21 cellular contexts compared by ENCODE assay signal in the genomic region with DNA sequence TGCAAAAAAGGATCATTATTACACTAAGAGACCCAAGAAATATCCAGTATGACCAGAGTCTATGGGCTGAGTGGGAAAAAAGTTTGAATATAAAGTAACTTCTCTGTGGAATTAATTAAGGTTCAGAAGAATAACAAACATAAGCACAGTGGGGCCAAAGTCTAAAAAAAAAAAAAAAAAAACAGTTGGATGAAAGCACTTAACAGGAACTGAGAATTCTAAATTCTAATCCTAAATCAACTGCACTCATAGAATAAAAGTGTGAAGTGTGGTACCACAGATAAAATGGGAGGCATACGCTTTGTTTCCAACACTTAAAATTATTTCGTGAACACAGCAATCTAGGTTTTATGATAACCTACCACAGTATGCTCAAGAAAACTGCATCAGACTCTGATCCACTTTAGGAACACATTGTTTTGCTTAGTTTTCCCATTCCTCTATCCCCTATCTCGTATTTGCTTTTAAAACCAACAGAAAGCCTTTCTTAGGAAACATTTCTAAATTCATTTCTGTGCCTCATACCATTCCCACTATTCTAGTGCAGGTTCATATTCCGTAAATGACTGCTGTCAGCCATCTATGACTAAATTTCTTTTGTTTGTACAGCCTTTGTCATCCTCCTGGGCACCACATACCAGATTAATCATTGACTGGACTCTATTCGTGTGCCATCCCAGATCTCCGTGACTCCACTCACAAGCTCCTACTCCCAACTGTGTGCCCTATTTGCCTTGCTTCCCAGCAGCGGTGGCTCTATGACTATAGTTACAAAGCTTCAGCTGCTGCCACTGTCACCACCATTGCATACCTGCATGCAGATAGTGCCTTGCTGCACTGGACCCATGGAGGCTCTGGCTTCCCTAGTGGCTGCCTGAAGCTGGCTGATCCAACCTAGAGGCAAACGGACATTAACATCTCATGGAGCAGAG. TPM values are rescaled to one million over a fixed set of nuclear protein-coding genes. Genes with fewer than 3 reads are reported as not detected.
A peak's percentile ranks its signal among the peaks of the same experiment; 100 is the strongest.
DNase-seq lines count a peak whose midpoint lies in the region; ATAC-seq and TF ChIP-seq lines count a peak whose summit lies in the region.
"Had no signal": no experiment of that assay in that cellular context is flagged by ENCODE, and none has a peak within 500 bp of the region (broad histone marks: within the 10 kb centered on the region; RNA-seq: fewer than 3 reads in every experiment).

No MANE protein-coding gene starts in this region.

- H2BK15ac ChIP-seq in mesenchymal stem cell (ENCODE audit: low read depth, poor library complexity, severe bottlenecking): no peak overlapping the region

- peak overlapping the region; percentile 74 for H3K27ac ChIP-seq in mesenchymal stem cell (ENCODE audit: low read length, poor library complexity, severe bottlenecking)
- H3K27ac ChIP-seq: WERI-Rb-1 had no signal

- no peak overlapping the region for H2BK120ac ChIP-seq in mesenchymal stem cell (ENCODE audit: low read depth, low read length)

- DNase-seq in activated CD4-positive, alpha-beta T cell treated with anti-CD3 and anti-CD28 coated beads, Interleukin-2, amount 10 ng/mL, durations not matched to agents 24 days and 14 days: no peak
- no peak for DNase-seq in activated CD4-positive, alpha-beta T cell treated with anti-CD3 and anti-CD28 coated beads, Interleukin-2, amount 50 U/mL, for 1 hour
- no peak for DNase-seq in chondrocyte (ENCODE audit: low spot score)
- DNase-seq in mesenchymal stem cell: no peak
- no peak for DNase-seq in pons (ENCODE audit: low spot score)
- no peak for DNase-seq in GM10248 (ENCODE audit: extremely low spot score)
- no peak for DNase-seq in OCI-M1 (lab: John Stamatoyannopoulos, UW)
- DNase-seq: 8988T; activated gamma-delta T cell; CD4-positive, CD25-positive, alpha-beta regulatory T cell; foreskin fibroblast; NCI-H187; NCI-H510A; WERI-Rb-1 had no signal

- peak overlapping the region; percentile 13 for H3K27ac Mint-ChIP-seq in activated CD4-positive, alpha-beta T cell treated with anti-CD3 and anti-CD28 coated beads, Interleukin-2, amount 10 ng/mL, durations not matched to agents 24 days and 14 days
- peak overlapping the region; percentile 37 for H3K27ac Mint-ChIP-seq in chondrocyte (ENCODE audit: unreplicated experiment)
- H3K27ac Mint-ChIP-seq: CD4-positive, CD25-positive, alpha-beta regulatory T cell; memory B cell; stimulated activated naive CD8-positive, alpha-beta T cell treated with anti-CD3 and anti-CD28 coated beads, Interleukin-15, Interleukin-2, amounts not matched to agents 100 ng/mL and 50 ng/mL, for 24 hours had no signal

- H2AK5ac ChIP-seq in mesenchymal stem cell (ENCODE audit: low read length, severe bottlenecking): no peak overlapping the region

- H3K9me3 Mint-ChIP-seq in activated CD4-positive, alpha-beta T cell treated with anti-CD3 and anti-CD28 coated beads, Interleukin-2, amount 10 ng/mL, durations not matched to agents 24 days and 14 days: no peaks in the 10 kb centered on the region
- H3K9me3 Mint-ChIP-seq in chondrocyte (ENCODE audit: low read depth): no peaks in the 10 kb centered on the region
- H3K9me3 Mint-ChIP-seq: CD4-positive, CD25-positive, alpha-beta regulatory T cell; memory B cell; stimulated activated naive CD8-positive, alpha-beta T cell treated with anti-CD3 and anti-CD28 coated beads, Interleukin-15, Interleukin-2, amounts not matched to agents 100 ng/mL and 50 ng/mL, for 24 hours had no signal

- H3K36me3 ChIP-seq in mesenchymal stem cell (ENCODE audit: control insufficient read depth in 1 of 2, insufficient read depth in 2 of 2, low read depth in 1 of 2, low read length in 2 of 2): no peaks in the 10 kb centered on the region
- H3K36me3 ChIP-seq: WERI-Rb-1 had no signal

- ATAC-seq in GM19455 (IDR thresholded peaks at IDR 0.05; ENCODE audit: unreplicated experiment): no peak
- ATAC-seq: K562 had no signal

- 89% methylated on average over 8 of the region's 8 CpGs for WGBS in mesenchymal stem cell

- intact Hi-C loops in activated CD4-positive, alpha-beta T cell treated with anti-CD3 and anti-CD28 coated beads, Interleukin-2, amount 10 ng/mL, durations not matched to agents 24 days and 14 days (cut with micrococcal nuclease): no loop called here

- H3K9me3 ChIP-seq in mesenchymal stem cell (ENCODE audit: control insufficient read depth, low read length): no peaks in the 10 kb centered on the region

- no peak overlapping the region for H3K14ac ChIP-seq in mesenchymal stem cell (ENCODE audit: low read length in 2 of 2)

- peaks cover 2% of the 10 kb centered on the region for H3K79me1 ChIP-seq in mesenchymal stem cell (replicated peaks; ENCODE audit: low read length, poor library complexity, severe bottlenecking)

- no peak overlapping the region for H4K91ac ChIP-seq in mesenchymal stem cell (ENCODE audit: low read length)

- no peak overlapping the region for H3K4me3 Mint-ChIP-seq in activated CD4-positive, alpha-beta T cell treated with anti-CD3 and anti-CD28 coated beads, Interleukin-2, amount 10 ng/mL, durations not matched to agents 24 days and 14 days
- H3K4me3 Mint-ChIP-seq in chondrocyte (ENCODE audit: unreplicated experiment): no peak overlapping the region
- H3K4me3 Mint-ChIP-seq: CD4-positive, CD25-positive, alpha-beta regulatory T cell; memory B cell; stimulated activated naive CD8-positive, alpha-beta T cell treated with anti-CD3 and anti-CD28 coated beads, Interleukin-15, Interleukin-2, amounts not matched to agents 100 ng/mL and 50 ng/mL, for 24 hours had no signal

- H4K8ac ChIP-seq in mesenchymal stem cell (ENCODE audit: low read length): no peak overlapping the region

- POLR2A ChIA-PET in GM10248 (lab: Yijun Ruan, JAX): no interaction called here

- H3K27me3 ChIP-seq in mesenchymal stem cell (ENCODE audit: control insufficient read depth in 1 of 2, insufficient read depth in 1 of 2, low read length in 2 of 2): no peaks in the 10 kb centered on the region

- H2BK12ac ChIP-seq in mesenchymal stem cell (ENCODE audit: low read length in 2 of 2): no peak overlapping the region

- no peak overlapping the region for H2AFZ ChIP-seq in mesenchymal stem cell (ENCODE audit: low read depth, low read length)

- H3K4ac ChIP-seq in mesenchymal stem cell (ENCODE audit: low read depth in 1 of 2, low read length in 2 of 2): no peak overlapping the region

- peaks cover 8% of the 10 kb centered on the region for H3K4me1 ChIP-seq in mesenchymal stem cell (ENCODE audit: control insufficient read depth, insufficient read depth, low read depth, low read length)

- TF ChIP-seq CTCF in chondrocyte (IDR thresholded peaks at IDR 0.05) (no peak), GM10248 (IDR thresholded peaks at IDR 0.05; ENCODE audit: control extremely low read depth, extremely low read depth, low read depth, missing control alignments) (no peak)

- H3K27me3 Mint-ChIP-seq in activated CD4-positive, alpha-beta T cell treated with anti-CD3 and anti-CD28 coated beads, Interleukin-2, amount 10 ng/mL, durations not matched to agents 24 days and 14 days: no peaks in the 10 kb centered on the region
- H3K27me3 Mint-ChIP-seq in chondrocyte (ENCODE audit: low read depth): no peaks in the 10 kb centered on the region
- H3K27me3 Mint-ChIP-seq: CD4-positive, CD25-positive, alpha-beta regulatory T cell; memory B cell; stimulated activated naive CD8-positive, alpha-beta T cell treated with anti-CD3 and anti-CD28 coated beads, Interleukin-15, Interleukin-2, amounts not matched to agents 100 ng/mL and 50 ng/mL, for 24 hours had no signal

- H3K9ac ChIP-seq in mesenchymal stem cell (ENCODE audit: low read length): no peak overlapping the region

- no peaks in the 10 kb centered on the region for H3K36me3 Mint-ChIP-seq in activated CD4-positive, alpha-beta T cell treated with anti-CD3 and anti-CD28 coated beads, Interleukin-2, amount 10 ng/mL, durations not matched to agents 24 days and 14 days (ENCODE audit: low read depth)
- peaks cover 1% of the 10 kb centered on the region for H3K36me3 Mint-ChIP-seq in chondrocyte (ENCODE audit: low read depth)
- H3K36me3 Mint-ChIP-seq: CD4-positive, CD25-positive, alpha-beta regulatory T cell had no signal

- peaks cover 14% of the 10 kb centered on the region for H3K4me1 Mint-ChIP-seq in activated CD4-positive, alpha-beta T cell treated with anti-CD3 and anti-CD28 coated beads, Interleukin-2, amount 10 ng/mL, durations not matched to agents 24 days and 14 days
- peaks cover 26% of the 10 kb centered on the region for H3K4me1 Mint-ChIP-seq in chondrocyte (ENCODE audit: low read depth)
- H3K4me1 Mint-ChIP-seq: CD4-positive, CD25-positive, alpha-beta regulatory T cell had no signal

- CTCF ChIA-PET in GM10248 (lab: Yijun Ruan, JAX): interaction anchor here (1.2 kb wide), 1 partner anchor 12 kb away, joined by 8 read pairs; no protein-coding TSS in a partner anchor

- H3K18ac ChIP-seq in mesenchymal stem cell (ENCODE audit: low read depth in 1 of 2, low read length in 2 of 2): no peak overlapping the region

- H3K23ac ChIP-seq in mesenchymal stem cell (ENCODE audit: low read length in 2 of 2): no peak overlapping the region

- no peak overlapping the region for H3K4me3 ChIP-seq in mesenchymal stem cell (ENCODE audit: insufficient read depth in 1 of 2, low read depth in 1 of 2, low read length in 2 of 2)
- H3K4me3 ChIP-seq: K562 had no signal

- no peak overlapping the region for H2BK5ac ChIP-seq in mesenchymal stem cell (ENCODE audit: low read depth, low read length, poor library complexity, severe bottlenecking)

- H3K4me2 ChIP-seq in mesenchymal stem cell (ENCODE audit: low read length, poor library complexity, severe bottlenecking): no peak overlapping the region

RNA-seq across cellular contexts. Expression of a gene that starts 24.9 kb away (rescaled TPM):
- 19.5 and 21.4 TPM in 2 replicates for total RNA-seq in activated CD4-positive, alpha-beta T cell treated with anti-CD3 and anti-CD28 coated beads, Interleukin-2, amount 10 ng/mL, durations not matched to agents 24 days and 14 days
- 12.8 to 14.0 TPM (median 13.3 TPM) in 3 replicates for total RNA-seq in chondrocyte
- 7.0 TPM for polyA plus RNA-seq in mesenchymal stem cell (2013, experiment 1 of 2)
- polyA plus RNA-seq in mesenchymal stem cell (2013, experiment 2 of 2): 7.2 TPM

RNA-seq across cellular contexts. Expression of a gene that starts 24.9 kb away (rescaled TPM):
- total RNA-seq in activated CD4-positive, alpha-beta T cell treated with anti-CD3 and anti-CD28 coated beads, Interleukin-2, amount 10 ng/mL, durations not matched to agents 24 days and 14 days: 11.2 and 11.6 TPM in 2 replicates
- 20.0 to 29.1 TPM (median 23.5 TPM) in 3 replicates for total RNA-seq in chondrocyte
- polyA plus RNA-seq in mesenchymal stem cell (2013, experiment 1 of 2): 45.4 TPM
- polyA plus RNA-seq in mesenchymal stem cell (2013, experiment 2 of 2): 49.2 TPM

RNA-seq across cellular contexts. Expression of a gene that starts 36.8 kb away (rescaled TPM):
- not detected in 2 replicates for total RNA-seq in activated CD4-positive, alpha-beta T cell treated with anti-CD3 and anti-CD28 coated beads, Interleukin-2, amount 10 ng/mL, durations not matched to agents 24 days and 14 days
- 0.17 TPM in 1 of 3 replicates, not detected in the others for total RNA-seq in chondrocyte
- polyA plus RNA-seq in mesenchymal stem cell (2013, experiment 1 of 2): not detected
- polyA plus RNA-seq in mesenchymal stem cell (2013, experiment 2 of 2): 0.03 TPM
- total RNA-seq: activated CD8-positive, alpha-beta memory T cell treated with anti-CD3 and anti-CD28 coated beads for 36 hours; CD4-positive, CD25-positive, alpha-beta regulatory T cell; dermis microvascular lymphatic vessel endothelial cell; skeletal muscle tissue had no signal
